In the genomic region with DNA sequence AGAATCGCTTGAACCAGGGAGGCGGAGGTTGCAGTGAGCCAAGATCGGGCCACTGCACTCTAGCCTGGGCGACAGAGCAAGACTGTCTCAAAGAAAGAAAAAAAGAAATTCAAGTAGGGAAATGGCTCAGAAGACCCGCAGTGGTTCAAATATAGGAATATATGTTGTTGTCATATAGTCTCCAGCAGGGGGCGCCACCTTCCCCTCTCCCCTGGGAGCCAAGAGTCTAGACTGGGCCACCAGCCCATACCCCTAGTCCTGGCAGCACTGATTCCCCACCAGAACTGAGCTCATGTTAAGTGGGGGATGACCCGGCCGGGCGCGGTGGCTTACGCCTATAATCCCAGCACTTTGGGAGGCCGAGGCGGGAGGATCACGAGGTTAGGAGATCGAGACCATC, we compare ENCODE assay signal across 1 cellular context.
TF ChIP-seq lines count a peak whose summit lies in the region.

No MANE protein-coding gene starts in this region.

TF ChIP-seq in K562, 482 proteins besides CTCF, POLR2A, EP300 and RAD21:
- TF ChIP-seq CC2D1A (IDR thresholded peaks at IDR 0.05) = peak; percentile 76
- peak; percentile 5 for TF ChIP-seq RBM25 (IDR thresholded peaks at IDR 0.05; ENCODE audit: low read depth, low read length, severe bottlenecking)
- TF ChIP-seq BCOR (IDR thresholded peaks at IDR 0.05) = peak; percentile 89
- peak; percentile 35; the same call in 1 of the 2 replicates for TF ChIP-seq ADNP (tag; IDR thresholded peaks at IDR 0.05)
- TF ChIP-seq LARP7 (IDR thresholded peaks at IDR 0.05) = 0 out of 2 replicates have a peak, but pooled peaks have one; percentile 28
- TF ChIP-seq CBX1 (IDR thresholded peaks at IDR 0.05; ENCODE audit: low read depth) = peak; percentile 84
- TF ChIP-seq, protein P1, sequence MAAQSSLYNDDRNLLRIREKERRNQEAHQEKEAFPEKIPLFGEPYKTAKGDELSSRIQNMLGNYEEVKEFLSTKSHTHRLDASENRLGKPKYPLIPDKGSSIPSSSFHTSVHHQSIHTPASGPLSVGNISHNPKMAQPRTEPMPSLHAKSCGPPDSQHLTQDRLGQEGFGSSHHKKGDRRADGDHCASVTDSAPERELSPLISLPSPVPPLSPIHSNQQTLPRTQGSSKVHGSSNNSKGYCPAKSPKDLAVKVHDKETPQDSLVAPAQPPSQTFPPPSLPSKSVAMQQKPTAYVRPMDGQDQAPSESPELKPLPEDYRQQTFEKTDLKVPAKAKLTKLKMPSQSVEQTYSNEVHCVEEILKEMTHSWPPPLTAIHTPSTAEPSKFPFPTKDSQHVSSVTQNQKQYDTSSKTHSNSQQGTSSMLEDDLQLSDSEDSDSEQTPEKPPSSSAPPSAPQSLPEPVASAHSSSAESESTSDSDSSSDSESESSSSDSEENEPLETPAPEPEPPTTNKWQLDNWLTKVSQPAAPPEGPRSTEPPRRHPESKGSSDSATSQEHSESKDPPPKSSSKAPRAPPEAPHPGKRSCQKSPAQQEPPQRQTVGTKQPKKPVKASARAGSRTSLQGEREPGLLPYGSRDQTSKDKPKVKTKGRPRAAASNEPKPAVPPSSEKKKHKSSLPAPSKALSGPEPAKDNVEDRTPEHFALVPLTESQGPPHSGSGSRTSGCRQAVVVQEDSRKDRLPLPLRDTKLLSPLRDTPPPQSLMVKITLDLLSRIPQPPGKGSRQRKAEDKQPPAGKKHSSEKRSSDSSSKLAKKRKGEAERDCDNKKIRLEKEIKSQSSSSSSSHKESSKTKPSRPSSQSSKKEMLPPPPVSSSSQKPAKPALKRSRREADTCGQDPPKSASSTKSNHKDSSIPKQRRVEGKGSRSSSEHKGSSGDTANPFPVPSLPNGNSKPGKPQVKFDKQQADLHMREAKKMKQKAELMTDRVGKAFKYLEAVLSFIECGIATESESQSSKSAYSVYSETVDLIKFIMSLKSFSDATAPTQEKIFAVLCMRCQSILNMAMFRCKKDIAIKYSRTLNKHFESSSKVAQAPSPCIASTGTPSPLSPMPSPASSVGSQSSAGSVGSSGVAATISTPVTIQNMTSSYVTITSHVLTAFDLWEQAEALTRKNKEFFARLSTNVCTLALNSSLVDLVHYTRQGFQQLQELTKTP (IDR thresholded peaks at IDR 0.05; ENCODE audit: low read depth in 1 of 2, partially characterized antibody in 2 of 2) = peak in 1 of 2 experiments; percentile 18
- 0 out of 2 replicates have a peak, but pooled peaks have one; percentile 25 for TF ChIP-seq CEBPB (tag; IDR thresholded peaks at IDR 0.05)
- TF ChIP-seq, protein P2, sequence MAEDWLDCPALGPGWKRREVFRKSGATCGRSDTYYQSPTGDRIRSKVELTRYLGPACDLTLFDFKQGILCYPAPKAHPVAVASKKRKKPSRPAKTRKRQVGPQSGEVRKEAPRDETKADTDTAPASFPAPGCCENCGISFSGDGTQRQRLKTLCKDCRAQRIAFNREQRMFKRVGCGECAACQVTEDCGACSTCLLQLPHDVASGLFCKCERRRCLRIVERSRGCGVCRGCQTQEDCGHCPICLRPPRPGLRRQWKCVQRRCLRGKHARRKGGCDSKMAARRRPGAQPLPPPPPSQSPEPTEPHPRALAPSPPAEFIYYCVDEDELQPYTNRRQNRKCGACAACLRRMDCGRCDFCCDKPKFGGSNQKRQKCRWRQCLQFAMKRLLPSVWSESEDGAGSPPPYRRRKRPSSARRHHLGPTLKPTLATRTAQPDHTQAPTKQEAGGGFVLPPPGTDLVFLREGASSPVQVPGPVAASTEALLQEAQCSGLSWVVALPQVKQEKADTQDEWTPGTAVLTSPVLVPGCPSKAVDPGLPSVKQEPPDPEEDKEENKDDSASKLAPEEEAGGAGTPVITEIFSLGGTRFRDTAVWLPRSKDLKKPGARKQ (CRISPR knock-in tag; IDR thresholded peaks at IDR 0.05) = 0 out of 2 replicates have a peak, but pooled peaks have one; percentile 42
- TF ChIP-seq ZFX (CRISPR knock-in tag; IDR thresholded peaks at IDR 0.05) = 0 out of 2 replicates have a peak, but pooled peaks have one; percentile 8
- 0 out of 4 replicates have a peak, but pooled peaks of 1 of the 2 experiments have one; percentile 15 for TF ChIP-seq KDM1A (IDR thresholded peaks at IDR 0.05)
- TF ChIP-seq CTCFL (IDR thresholded peaks at IDR 0.05; ENCODE audit: borderline replicate concordance, insufficient read depth, low read depth, low read length, poor library complexity, severe bottlenecking) = peak; percentile 73
- TF ChIP-seq, protein P3, sequence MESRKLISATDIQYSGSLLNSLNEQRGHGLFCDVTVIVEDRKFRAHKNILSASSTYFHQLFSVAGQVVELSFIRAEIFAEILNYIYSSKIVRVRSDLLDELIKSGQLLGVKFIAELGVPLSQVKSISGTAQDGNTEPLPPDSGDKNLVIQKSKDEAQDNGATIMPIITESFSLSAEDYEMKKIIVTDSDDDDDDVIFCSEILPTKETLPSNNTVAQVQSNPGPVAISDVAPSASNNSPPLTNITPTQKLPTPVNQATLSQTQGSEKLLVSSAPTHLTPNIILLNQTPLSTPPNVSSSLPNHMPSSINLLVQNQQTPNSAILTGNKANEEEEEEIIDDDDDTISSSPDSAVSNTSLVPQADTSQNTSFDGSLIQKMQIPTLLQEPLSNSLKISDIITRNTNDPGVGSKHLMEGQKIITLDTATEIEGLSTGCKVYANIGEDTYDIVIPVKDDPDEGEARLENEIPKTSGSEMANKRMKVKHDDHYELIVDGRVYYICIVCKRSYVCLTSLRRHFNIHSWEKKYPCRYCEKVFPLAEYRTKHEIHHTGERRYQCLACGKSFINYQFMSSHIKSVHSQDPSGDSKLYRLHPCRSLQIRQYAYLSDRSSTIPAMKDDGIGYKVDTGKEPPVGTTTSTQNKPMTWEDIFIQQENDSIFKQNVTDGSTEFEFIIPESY (CRISPR knock-in tag; IDR thresholded peaks at IDR 0.05) = peak; percentile 70; the same call in 1 of the 2 replicates
- 0 out of 2 replicates have a peak, but pooled peaks have one; percentile 35 for TF ChIP-seq THRAP3 (IDR thresholded peaks at IDR 0.05; ENCODE audit: borderline replicate concordance)
